ENCODE assay signal across 8 cellular contexts in the genomic region with DNA sequence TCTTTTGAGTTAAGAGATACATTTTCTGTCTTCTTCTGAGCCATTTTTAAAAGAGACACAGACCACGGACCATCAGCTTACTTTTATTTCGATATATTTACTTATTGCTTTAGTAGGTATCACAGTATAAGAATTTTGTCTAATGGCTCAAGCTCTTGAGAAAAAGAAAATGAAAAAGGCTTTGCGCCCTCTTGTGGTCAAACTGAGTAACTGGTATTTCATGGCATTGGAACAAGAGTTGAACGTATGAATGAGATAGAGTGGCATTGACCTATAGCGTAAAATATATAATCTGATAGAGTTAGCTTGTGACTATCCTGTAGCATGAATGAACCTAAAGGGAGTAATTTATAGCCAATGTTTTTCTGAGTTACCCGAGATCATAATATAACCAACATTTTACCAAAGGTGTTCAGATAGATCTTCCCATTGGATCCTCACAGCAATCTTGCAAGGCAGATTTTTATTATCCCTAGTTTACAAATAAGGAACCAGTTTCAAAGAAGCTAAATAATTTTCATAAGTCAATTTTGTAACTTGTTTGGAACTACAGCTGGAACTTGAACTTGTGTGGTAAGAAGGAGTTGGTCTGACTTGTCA.
DNase-seq lines count a peak whose midpoint lies in the region; ATAC-seq and TF ChIP-seq lines count a peak whose summit lies in the region.

No MANE protein-coding gene starts in this region.

- intact Hi-C loops in sigmoid colon (cut with DNase I) = loop anchor here (2.0 to 5.0 kb wide), 3 partner anchors 108 to 300 kb away; no protein-coding TSS in a partner anchor

- H3K4me3 ChIP-seq in adipocyte (ENCODE audit: low read length) (no peak overlapping the region), right atrium auricular region (no peak overlapping the region), sigmoid colon (no peak overlapping the region)

- in situ Hi-C loops in GM13977 (cut with MboI; ENCODE audit: low pct_unique_long_range_greater_than_20kb, low sequenced_read_pairs, unreplicated experiment) = loop anchor here (25.0 kb wide), 1 partner anchor 124 kb away; no protein-coding TSS in a partner anchor

- no peaks in the 10 kb centered on the region for H3K4me1 ChIP-seq in adipocyte (ENCODE audit: control insufficient read depth, insufficient read depth, low read length)
- H3K4me1 ChIP-seq in right atrium auricular region = no peaks in the 10 kb centered on the region
- H3K4me1 ChIP-seq in sigmoid colon = peaks cover 0 to 10% (median 4%) of the 10 kb centered on the region in 4 donors

- DNase-seq in CD1c-positive myeloid dendritic cell (ENCODE audit: extremely low spot score) = peak; percentile 73
- peak; percentile 21 for DNase-seq in GM13977 (ENCODE audit: low spot score)
- DNase-seq in NCI-H446 (lab: John Stamatoyannopoulos, UW) = peak; percentile 12 to 61
- DNase-seq in adipocyte (ENCODE audit: low read depth) = peak; percentile 87
- no peak for DNase-seq in right atrium auricular region (ENCODE audit: low spot score)
- no peak for DNase-seq in sigmoid colon

- no peak for TF ChIP-seq EP300 in sigmoid colon (IDR thresholded peaks at IDR 0.05)

- TF ChIP-seq CTCF in GM13977 (IDR thresholded peaks at IDR 0.05; ENCODE audit: extremely low read depth, insufficient read depth, missing control alignments) = peak; percentile 85
- peak; percentile 65 to 86 for TF ChIP-seq CTCF in right atrium auricular region (IDR thresholded peaks at IDR 0.05)
- TF ChIP-seq CTCF in sigmoid colon (IDR thresholded peaks at IDR 0.05) = peak; percentile 32 to 85 (median 78)

- no peaks in the 10 kb centered on the region for H3K36me3 ChIP-seq in adipocyte (ENCODE audit: control insufficient read depth, insufficient read depth, low read length, severe bottlenecking)
- H3K36me3 ChIP-seq in right atrium auricular region = no peaks in the 10 kb centered on the region
- no peaks in the 10 kb centered on the region for H3K36me3 ChIP-seq in sigmoid colon

- H3K27me3 ChIP-seq in adipocyte (replicated peaks; ENCODE audit: control insufficient read depth, insufficient read depth, low read length) (no peaks in the 10 kb centered on the region), right atrium auricular region (no peaks in the 10 kb centered on the region), sigmoid colon (no peaks in the 10 kb centered on the region)

- H3K9me3 ChIP-seq in adipocyte (ENCODE audit: control insufficient read depth, low read length) (no peaks in the 10 kb centered on the region), right atrium auricular region (peaks cover 0 to 9% of the 10 kb centered on the region in 2 donors), sigmoid colon (no peaks in the 10 kb centered on the region)

- H3K27ac ChIP-seq in right atrium auricular region (peak overlapping the region in 1 of 2 donors; percentile 22), sigmoid colon (peak overlapping the region in 2 of 4 donors; percentile 25 to 55)

- 8 to 19% methylated on average over 6 of the region's 6 CpGs for WGBS in sigmoid colon, 2 donors

- H3K9ac ChIP-seq in adipocyte (ENCODE audit: low read length) = no peak overlapping the region

- no peak for ATAC-seq in HG02763 (IDR thresholded peaks at IDR 0.05; ENCODE audit: unreplicated experiment)
- ATAC-seq in GM18502 (IDR thresholded peaks at IDR 0.05; ENCODE audit: poor library complexity, unreplicated experiment) = no peak

- TF ChIP-seq POLR2A in sigmoid colon (IDR thresholded peaks at IDR 0.05) = no peak

Comparison
In these comparisons a context has a peak if more than half of its experiments do, and no peak if none do; other contexts are left out.
1. DNase-seq: peak in CD1c-positive myeloid dendritic cell (single experiment), GM13977 (single experiment), NCI-H446 (2 of 2) and adipocyte (single experiment); none in right atrium auricular region (single experiment) and sigmoid colon (single experiment).
2. Peak in every context shown above with its lines, with median percentiles within 50 percentile points of each other: CTCF ChIP-seq.